ENCODE assay signal across 1 cellular context in the genomic region with DNA sequence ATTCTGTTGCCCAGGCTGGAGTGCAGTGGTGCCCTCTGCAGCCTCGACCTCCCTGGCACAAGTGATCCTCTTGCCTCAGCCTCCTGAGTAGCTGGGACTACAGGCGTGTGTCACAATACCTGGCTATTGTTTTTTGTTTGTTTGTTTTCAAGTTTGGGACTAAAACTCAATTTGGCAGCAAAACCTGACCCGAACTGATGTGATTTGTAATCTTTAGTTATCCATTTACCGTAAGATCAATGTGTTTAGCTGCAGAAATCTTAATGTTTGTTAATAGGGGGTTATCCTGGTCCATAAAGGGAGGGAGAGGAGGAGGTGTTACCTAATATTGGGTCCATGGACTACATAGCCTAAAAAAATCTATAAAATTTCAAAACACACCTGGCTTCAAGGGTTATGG.
TF ChIP-seq lines count a peak whose summit lies in the region.

No MANE protein-coding gene starts in this region.

TF ChIP-seq in HepG2, 621 proteins besides CTCF, POLR2A, EP300 and RAD21:
- no peak for TF ChIP-seq FOXP1 (IDR thresholded peaks at IDR 0.05)
- TF ChIP-seq FOXP1 (CRISPR knock-in tag; IDR thresholded peaks at IDR 0.05) = peak; percentile 62; the same call in 1 of the 2 replicates
- TF ChIP-seq SOX13 (IDR thresholded peaks at IDR 0.05) = no peak
- peak in 1 of 2 experiments; percentile 5; a peak in 1 of 4 replicates for TF ChIP-seq SOX13 (CRISPR knock-in tag; conservative IDR thresholded peaks at IDR 0.05 in 1 of 2, IDR thresholded peaks at IDR 0.05 in 1 of 2)
- TF ChIP-seq, protein P1, sequence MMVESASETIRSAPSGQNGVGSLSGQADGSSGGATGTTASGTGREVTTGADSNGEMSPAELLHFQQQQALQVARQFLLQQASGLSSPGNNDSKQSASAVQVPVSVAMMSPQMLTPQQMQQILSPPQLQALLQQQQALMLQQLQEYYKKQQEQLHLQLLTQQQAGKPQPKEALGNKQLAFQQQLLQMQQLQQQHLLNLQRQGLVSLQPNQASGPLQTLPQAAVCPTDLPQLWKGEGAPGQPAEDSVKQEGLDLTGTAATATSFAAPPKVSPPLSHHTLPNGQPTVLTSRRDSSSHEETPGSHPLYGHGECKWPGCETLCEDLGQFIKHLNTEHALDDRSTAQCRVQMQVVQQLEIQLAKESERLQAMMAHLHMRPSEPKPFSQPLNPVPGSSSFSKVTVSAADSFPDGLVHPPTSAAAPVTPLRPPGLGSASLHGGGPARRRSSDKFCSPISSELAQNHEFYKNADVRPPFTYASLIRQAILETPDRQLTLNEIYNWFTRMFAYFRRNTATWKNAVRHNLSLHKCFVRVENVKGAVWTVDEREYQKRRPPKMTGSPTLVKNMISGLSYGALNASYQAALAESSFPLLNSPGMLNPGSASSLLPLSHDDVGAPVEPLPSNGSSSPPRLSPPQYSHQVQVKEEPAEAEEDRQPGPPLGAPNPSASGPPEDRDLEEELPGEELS (CRISPR knock-in tag; IDR thresholded peaks at IDR 0.05) = 0 out of 2 replicates have a peak, but pooled peaks have one; percentile 31
- no peak; the same call in 1 of the 2 replicates for TF ChIP-seq ZNF556 (CRISPR knock-in tag; IDR thresholded peaks at IDR 0.05; ENCODE audit: borderline replicate concordance)
- no peak for TF ChIP-seq SOX6 (IDR thresholded peaks at IDR 0.05)
- TF ChIP-seq SOX6 (CRISPR knock-in tag; IDR thresholded peaks at IDR 0.05) = peak; percentile 73
- TF ChIP-seq, protein P2, sequence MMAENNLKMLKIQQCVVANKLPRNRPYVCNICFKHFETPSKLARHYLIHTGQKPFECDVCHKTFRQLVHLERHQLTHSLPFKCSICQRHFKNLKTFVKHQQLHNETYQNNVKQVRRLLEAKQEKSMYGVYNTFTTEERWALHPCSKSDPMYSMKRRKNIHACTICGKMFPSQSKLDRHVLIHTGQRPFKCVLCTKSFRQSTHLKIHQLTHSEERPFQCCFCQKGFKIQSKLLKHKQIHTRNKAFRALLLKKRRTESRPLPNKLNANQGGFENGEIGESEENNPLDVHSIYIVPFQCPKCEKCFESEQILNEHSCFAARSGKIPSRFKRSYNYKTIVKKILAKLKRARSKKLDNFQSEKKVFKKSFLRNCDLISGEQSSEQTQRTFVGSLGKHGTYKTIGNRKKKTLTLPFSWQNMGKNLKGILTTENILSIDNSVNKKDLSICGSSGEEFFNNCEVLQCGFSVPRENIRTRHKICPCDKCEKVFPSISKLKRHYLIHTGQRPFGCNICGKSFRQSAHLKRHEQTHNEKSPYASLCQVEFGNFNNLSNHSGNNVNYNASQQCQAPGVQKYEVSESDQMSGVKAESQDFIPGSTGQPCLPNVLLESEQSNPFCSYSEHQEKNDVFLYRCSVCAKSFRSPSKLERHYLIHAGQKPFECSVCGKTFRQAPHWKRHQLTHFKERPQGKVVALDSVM (CRISPR knock-in tag; IDR thresholded peaks at IDR 0.05) = peak; percentile 94
- no peak for TF ChIP-seq ZNF333 (CRISPR knock-in tag; IDR thresholded peaks at IDR 0.05; ENCODE audit: borderline replicate concordance)
- TF ChIP-seq, protein P3, sequence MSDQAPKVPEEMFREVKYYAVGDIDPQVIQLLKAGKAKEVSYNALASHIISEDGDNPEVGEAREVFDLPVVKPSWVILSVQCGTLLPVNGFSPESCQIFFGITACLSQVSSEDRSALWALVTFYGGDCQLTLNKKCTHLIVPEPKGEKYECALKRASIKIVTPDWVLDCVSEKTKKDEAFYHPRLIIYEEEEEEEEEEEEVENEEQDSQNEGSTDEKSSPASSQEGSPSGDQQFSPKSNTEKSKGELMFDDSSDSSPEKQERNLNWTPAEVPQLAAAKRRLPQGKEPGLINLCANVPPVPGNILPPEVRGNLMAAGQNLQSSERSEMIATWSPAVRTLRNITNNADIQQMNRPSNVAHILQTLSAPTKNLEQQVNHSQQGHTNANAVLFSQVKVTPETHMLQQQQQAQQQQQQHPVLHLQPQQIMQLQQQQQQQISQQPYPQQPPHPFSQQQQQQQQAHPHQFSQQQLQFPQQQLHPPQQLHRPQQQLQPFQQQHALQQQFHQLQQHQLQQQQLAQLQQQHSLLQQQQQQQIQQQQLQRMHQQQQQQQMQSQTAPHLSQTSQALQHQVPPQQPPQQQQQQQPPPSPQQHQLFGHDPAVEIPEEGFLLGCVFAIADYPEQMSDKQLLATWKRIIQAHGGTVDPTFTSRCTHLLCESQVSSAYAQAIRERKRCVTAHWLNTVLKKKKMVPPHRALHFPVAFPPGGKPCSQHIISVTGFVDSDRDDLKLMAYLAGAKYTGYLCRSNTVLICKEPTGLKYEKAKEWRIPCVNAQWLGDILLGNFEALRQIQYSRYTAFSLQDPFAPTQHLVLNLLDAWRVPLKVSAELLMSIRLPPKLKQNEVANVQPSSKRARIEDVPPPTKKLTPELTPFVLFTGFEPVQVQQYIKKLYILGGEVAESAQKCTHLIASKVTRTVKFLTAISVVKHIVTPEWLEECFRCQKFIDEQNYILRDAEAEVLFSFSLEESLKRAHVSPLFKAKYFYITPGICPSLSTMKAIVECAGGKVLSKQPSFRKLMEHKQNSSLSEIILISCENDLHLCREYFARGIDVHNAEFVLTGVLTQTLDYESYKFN (CRISPR knock-in tag; conservative IDR thresholded peaks at IDR 0.05) = peak; percentile 41
- no peak for TF ChIP-seq CREB1 (IDR thresholded peaks at IDR 0.05)
- TF ChIP-seq CREB1 (CRISPR knock-in tag; IDR thresholded peaks at IDR 0.05) = no peak
- 0 out of 2 replicates have a peak, but pooled peaks have one; percentile 10 for TF ChIP-seq HDAC1 (CRISPR knock-in tag; IDR thresholded peaks at IDR 0.05)
- 0 out of 2 replicates have a peak, but pooled peaks have one; percentile 44 for TF ChIP-seq SOX5 (CRISPR knock-in tag; IDR thresholded peaks at IDR 0.05; ENCODE audit: borderline replicate concordance)
- no peak for TF ChIP-seq ZNF615 (CRISPR knock-in tag; IDR thresholded peaks at IDR 0.05; ENCODE audit: borderline replicate concordance)
- peak; percentile 45; the same call in 1 of the 2 replicates for TF ChIP-seq ZMYM3 (CRISPR knock-in tag; IDR thresholded peaks at IDR 0.05)
